8 cellular contexts compared by ENCODE assay signal in genomic region chr9:127785023-127785932, GRCh38. TPM values are rescaled to one million over a fixed set of nuclear protein-coding genes. Genes with fewer than 3 reads are reported as not detected.
DNase-seq lines count a peak whose midpoint lies in the region; ATAC-seq, FAIRE-seq and TF ChIP-seq lines count a peak whose summit lies in the region.

No MANE protein-coding gene starts in this region.

- H3K4me1 ChIP-seq in keratinocyte (ENCODE audit: control insufficient read depth, extremely low read depth, insufficient read depth, low read length), result peaks cover 15% of the 10 kb centered on the region

- H2AFZ ChIP-seq in keratinocyte (ENCODE audit: control insufficient read depth, low read length), result peak overlapping the region; percentile 75

- peak; percentile 28 for ATAC-seq in GM18870 (IDR thresholded peaks at IDR 0.05; ENCODE audit: unreplicated experiment)
- ATAC-seq in HG03135 (IDR thresholded peaks at IDR 0.05; ENCODE audit: unreplicated experiment), result peak; percentile 40
- peak; percentile 33 to 39 for ATAC-seq in activated CD4-positive, CD25-positive, alpha-beta regulatory T cell treated with anti-CD3 and anti-CD28 coated beads, Interleukin-2, amount 50 U/mL, for 24 hours

- H4K20me1 ChIP-seq in keratinocyte (ENCODE audit: control insufficient read depth, extremely low read depth, insufficient read depth, low read length), result peaks cover 25% of the 10 kb centered on the region

- H3K36me3 ChIP-seq in keratinocyte (ENCODE audit: control insufficient read depth in 2 of 2, extremely low read depth in 1 of 2, insufficient read depth in 2 of 2, low read length in 2 of 2), result peaks cover 25 to 31% of the 10 kb centered on the region in 2 experiments

- no peaks in the 10 kb centered on the region for H3K9me1 ChIP-seq in keratinocyte (ENCODE audit: control insufficient read depth, extremely low read depth, insufficient read depth, low read length)

- H3K4me2 ChIP-seq in keratinocyte (ENCODE audit: control insufficient read depth, extremely low read depth, insufficient read depth, low read depth, low read length), result peak overlapping the region; percentile 45

- no peaks in the 10 kb centered on the region for H3K9me3 ChIP-seq in keratinocyte (ENCODE audit: control insufficient read depth, low read depth, low read length)

- DNase-seq in AG08396 (ENCODE audit: low spot score) (peak; percentile 95), NCI-H345 (lab: John Stamatoyannopoulos, UW) (peak; percentile 88), keratinocyte (ENCODE audit: low read depth, low spot score) (no peak)
- peak; percentile 87 for DNase-seq in central memory CD4-positive, alpha-beta T cell
- peak; percentile 89 for DNase-seq in stimulated activated CD4-positive, alpha-beta T cell treated with anti-CD3 and anti-CD28 coated beads, Interleukin-15, amount 100 ng/mL, for 24 hours

- peak overlapping the region; percentile 51 to 95 (median 95) for H3K4me3 ChIP-seq in keratinocyte (ENCODE audit: control insufficient read depth in 2 of 3, extremely low read depth in 1 of 3, insufficient read depth in 2 of 3, low read depth in 1 of 3, low read length in 3 of 3)

- dilution Hi-C loops in keratinocyte (cut with MboI; ENCODE audit: extremely low pct_ligation_motif_present, low sequenced_read_pairs), result no loop called here

- H3K27ac ChIP-seq in keratinocyte (ENCODE audit: control insufficient read depth, insufficient read depth, low read length), result peak overlapping the region; percentile 36

- no peak for FAIRE-seq in keratinocyte (lab: Jason Lieb, UNC)

- peak; percentile 46 to 87 (median 86) for TF ChIP-seq CTCF in keratinocyte (optimal IDR thresholded peaks at IDR 0.05 in 1 of 3, IDR thresholded peaks at IDR 0.05 in 1 of 3, conservative IDR thresholded peaks at IDR 0.05 in 1 of 3; ENCODE audit: extremely low read depth in 1 of 3, insufficient read depth in 2 of 3, low read length in 3 of 3)

- no peaks in the 10 kb centered on the region for H3K27me3 ChIP-seq in keratinocyte (ENCODE audit: control insufficient read depth, extremely low read depth, insufficient read depth, low read length)

- peaks cover 42% of the 10 kb centered on the region for H3K79me2 ChIP-seq in keratinocyte (ENCODE audit: control insufficient read depth, insufficient read depth, low read length)

- H3K9ac ChIP-seq in keratinocyte (ENCODE audit: control insufficient read depth, extremely low read depth, insufficient read depth, low read length), result peak overlapping the region; percentile 88

RNA-seq across cellular contexts. Expression of gene CDK9, which starts 0.6 kb away (rescaled TPM):
- polyA plus RNA-seq in keratinocyte, result 39.0 to 100.0 TPM (median 47.8 TPM) in 3 replicates
- 35.0 TPM for polyA plus RNA-seq in keratinocyte (2011; ENCODE audit: low read depth)
- polyA plus RNA-seq in keratinocyte (2011; cell fraction: cytosol; rRNA removed), result 41.3 and 43.3 TPM in 2 replicates
- polyA plus RNA-seq in keratinocyte (2011; cell fraction: nucleus; rRNA removed), result 66.7 and 69.1 TPM in 2 replicates
- 49.0 and 57.9 TPM in 2 replicates for polyA plus RNA-seq in keratinocyte (2012; ENCODE audit: low replicate concordance)
- 65.3 to 79.5 TPM (median 73.0 TPM) in 3 replicates for polyA minus RNA-seq in keratinocyte
- 65.2 TPM for polyA minus RNA-seq in keratinocyte (2011; cell fraction: cytosol; rRNA and poly(A)+ RNA removed)
- 33.9 and 50.0 TPM in 2 replicates for polyA minus RNA-seq in keratinocyte (2011; cell fraction: nucleus; rRNA and poly(A)+ RNA removed)

RNA-seq across cellular contexts. Expression of gene SH2D3C, which starts 6.8 kb away (rescaled TPM):
- 0.12 to 0.21 TPM in 2 of 3 replicates, not detected in the other for polyA plus RNA-seq in keratinocyte
- not detected for polyA plus RNA-seq in keratinocyte (2011; ENCODE audit: low read depth)
- polyA plus RNA-seq in keratinocyte (2011; cell fraction: cytosol; rRNA removed), result 0.07 and 0.13 TPM in 2 replicates
- 0.06 and 0.27 TPM in 2 replicates for polyA plus RNA-seq in keratinocyte (2011; cell fraction: nucleus; rRNA removed)
- 0.13 and 0.18 TPM in 2 replicates for polyA plus RNA-seq in keratinocyte (2012; ENCODE audit: low replicate concordance)
- polyA minus RNA-seq in keratinocyte, result 0.16 TPM in 1 of 3 replicates, not detected in the others
- polyA minus RNA-seq in keratinocyte (2011; cell fraction: cytosol; rRNA and poly(A)+ RNA removed), result not detected
- polyA minus RNA-seq in keratinocyte (2011; cell fraction: nucleus; rRNA and poly(A)+ RNA removed), result not detected in 2 replicates

RNA-seq across cellular contexts. Expression of gene FPGS, which starts 17.4 kb away (rescaled TPM):
- polyA plus RNA-seq in keratinocyte, result 38.2 to 65.0 TPM (median 56.3 TPM) in 3 replicates
- 19.2 TPM for polyA plus RNA-seq in keratinocyte (2011; ENCODE audit: low read depth)
- polyA plus RNA-seq in keratinocyte (2011; cell fraction: cytosol; rRNA removed), result 42.2 and 62.6 TPM in 2 replicates
- 83.1 and 97.6 TPM in 2 replicates for polyA plus RNA-seq in keratinocyte (2011; cell fraction: nucleus; rRNA removed)
- polyA plus RNA-seq in keratinocyte (2012; ENCODE audit: low replicate concordance), result 23.7 and 67.7 TPM in 2 replicates
- 45.2 to 134 TPM (median 50.4 TPM) in 3 replicates for polyA minus RNA-seq in keratinocyte
- 85.6 TPM for polyA minus RNA-seq in keratinocyte (2011; cell fraction: cytosol; rRNA and poly(A)+ RNA removed)
- 38.2 and 44.2 TPM in 2 replicates for polyA minus RNA-seq in keratinocyte (2011; cell fraction: nucleus; rRNA and poly(A)+ RNA removed)

RNA-seq across cellular contexts. Expression of gene TOR2A, which starts 50.2 kb away (rescaled TPM):
- polyA plus RNA-seq in keratinocyte, result 2.3 to 5.9 TPM (median 4.1 TPM) in 3 replicates
- polyA plus RNA-seq in keratinocyte (2011; ENCODE audit: low read depth), result 4.1 TPM
- polyA plus RNA-seq in keratinocyte (2011; cell fraction: cytosol; rRNA removed), result 3.7 and 6.1 TPM in 2 replicates
- polyA plus RNA-seq in keratinocyte (2011; cell fraction: nucleus; rRNA removed), result 9.9 and 12.0 TPM in 2 replicates
- polyA plus RNA-seq in keratinocyte (2012; ENCODE audit: low replicate concordance), result 7.8 and 8.8 TPM in 2 replicates
- polyA minus RNA-seq in keratinocyte, result 1.7 to 7.1 TPM (median 2.6 TPM) in 3 replicates
- polyA minus RNA-seq in keratinocyte (2011; cell fraction: cytosol; rRNA and poly(A)+ RNA removed), result 9.2 TPM
- polyA minus RNA-seq in keratinocyte (2011; cell fraction: nucleus; rRNA and poly(A)+ RNA removed), result 2.8 and 5.9 TPM in 2 replicates
